In the genomic region with DNA sequence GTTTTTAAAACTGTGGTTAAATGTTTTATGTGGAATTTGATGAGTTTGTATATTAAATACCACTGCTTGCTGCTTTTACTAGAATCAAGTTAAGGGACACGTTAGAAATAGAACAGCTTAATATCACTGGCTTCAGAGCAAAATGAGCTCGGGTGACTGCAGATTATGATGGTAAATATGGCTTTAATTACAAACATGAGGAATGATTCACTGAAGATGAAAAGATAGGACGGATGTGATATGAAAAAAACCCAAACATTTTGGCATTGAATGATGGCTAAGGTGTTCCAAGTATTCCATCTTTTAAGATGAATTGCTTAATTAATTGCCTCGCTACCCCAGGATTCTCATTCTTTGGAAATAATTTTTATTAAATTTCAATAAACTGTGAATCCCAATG, we compare ENCODE assay signal across 19 cellular contexts.
"Had no signal": no experiment of that assay in that cellular context is flagged by ENCODE, and none has a peak within 500 bp of the region (broad histone marks: within the 10 kb centered on the region; RNA-seq: fewer than 3 reads in every experiment).

No MANE protein-coding gene starts in this region.

- H3K9me3 Mint-ChIP-seq: nephron progenitor cell; stimulated activated naive CD8-positive, alpha-beta T cell treated with anti-CD3 and anti-CD28 coated beads, Interleukin-15, amount 100 ng/mL, for 72 hours; WTC11 had no signal

- H3K4me1 ChIP-seq: colonic mucosa, esophagus squamous epithelium, pancreas, tibial nerve had no signal

- H3K4me3 ChIP-seq: colonic mucosa, esophagus squamous epithelium, mucosa of descending colon, pancreas, suprapubic skin, tibial nerve had no signal

- H3K4me3 Mint-ChIP-seq: nephron progenitor cell; stimulated activated naive CD8-positive, alpha-beta T cell treated with anti-CD3 and anti-CD28 coated beads, Interleukin-15, amount 100 ng/mL, for 72 hours; WTC11 had no signal

- ATAC-seq: stimulated activated naive CD8-positive, alpha-beta T cell treated with anti-CD3 and anti-CD28 coated beads, Interleukin-15, amount 100 ng/mL, for 72 hours; WTC11 had no signal

- H3K36me3 Mint-ChIP-seq: WTC11 had no signal

- H3K27ac Mint-ChIP-seq: nephron progenitor cell; stimulated activated naive CD8-positive, alpha-beta T cell treated with anti-CD3 and anti-CD28 coated beads, Interleukin-15, amount 100 ng/mL, for 72 hours; WTC11 had no signal

- FAIRE-seq: bronchial epithelial cell, frontal cortex, pancreas had no signal

- H3K4me1 Mint-ChIP-seq: nephron progenitor cell had no signal

- H3K27ac ChIP-seq: colonic mucosa, esophagus squamous epithelium, pancreas, suprapubic skin, tibial nerve had no signal

- H3K27me3 ChIP-seq: colonic mucosa, esophagus squamous epithelium, pancreas, suprapubic skin, tibial nerve had no signal

- H3K36me3 ChIP-seq: colonic mucosa had no signal

- DNase-seq: activated effector memory CD4-positive, alpha-beta T cell treated with anti-CD3 and anti-CD28 coated beads, Interleukin-2, amount 50 U/mL, for 16 hours; activated naive CD4-positive, alpha-beta T cell treated with anti-CD3 and anti-CD28 coated beads, Interleukin-2, amount 50 U/mL, for 16 hours; colonic mucosa; esophagus squamous epithelium; glutamatergic neuron; hypothalamus; left cardiac atrium; mucosa of descending colon; nephron progenitor cell; pancreas; right cardiac atrium; stimulated activated CD4-positive, alpha-beta T cell treated with anti-CD3 and anti-CD28 coated beads, Interleukin-4, amount 100 ng/mL, for 24 hours; stimulated activated naive CD8-positive, alpha-beta T cell treated with anti-CD3 and anti-CD28 coated beads, Interleukin-15, amount 100 ng/mL, for 72 hours; T-helper 9 cell had no signal

- H3K9me3 ChIP-seq: colonic mucosa, esophagus squamous epithelium, mucosa of descending colon, pancreas, suprapubic skin, tibial nerve had no signal

- H3K27me3 Mint-ChIP-seq: stimulated activated naive CD8-positive, alpha-beta T cell treated with anti-CD3 and anti-CD28 coated beads, Interleukin-15, amount 100 ng/mL, for 72 hours had no signal
